ENCODE assay signal across 8 cellular contexts in genomic region chr22:19431641-19432091, GRCh38. TPM values are rescaled to one million over a fixed set of nuclear protein-coding genes. Genes with fewer than 3 reads are reported as not detected.
DNase-seq lines count a peak whose midpoint lies in the region; ATAC-seq and TF ChIP-seq lines count a peak whose summit lies in the region.

Gene HIRA (minus strand): TSS chr22:19431733. CDS start chr22:19431476, 257 bp downstream.

- H3K27ac ChIP-seq in 22Rv1, result peak within 1 kb of the TSS; percentile 97

- peak; percentile 48 for ATAC-seq in GM18517 (IDR thresholded peaks at IDR 0.05; ENCODE audit: unreplicated experiment)
- ATAC-seq in HG03039 (IDR thresholded peaks at IDR 0.05; ENCODE audit: unreplicated experiment), result peak; percentile 37

- DNase-seq in NCI-H2171 (lab: John Stamatoyannopoulos, UW), result peak; percentile 77
- peak; percentile 91 for DNase-seq in activated CD4-positive, CD25-positive, alpha-beta regulatory T cell treated with anti-CD3 and anti-CD28 coated beads, Interleukin-2, amount 50 U/mL, for 72 hours
- peak; percentile 83 for DNase-seq in cerebellum (ENCODE audit: low spot score)
- DNase-seq in kidney tubule cell (ENCODE audit: low spot score), result peak; percentile 80
- peak; percentile 84 to 88 for DNase-seq in stimulated activated CD4-positive, alpha-beta T cell treated with anti-CD3 and anti-CD28 coated beads, Interleukin-1b, Interleukin-23, amount 100 ng/mL, for 4 hours (ENCODE audit: low read depth in 2 of 2)

- no peak for TF ChIP-seq CTCF in 22Rv1 (IDR thresholded peaks at IDR 0.05)

RNA-seq across cellular contexts. Expression of gene HIRA, which starts in this region (rescaled TPM):
- total RNA-seq in cerebellum, result 19.7 TPM

Comparison
In these comparisons a context has a peak if more than half of its experiments do, and no peak if none do; other contexts are left out.
1. Peak in every context shown above with its lines: DNase-seq, ATAC-seq and H3K27ac ChIP-seq.